ENCODE assay signal across 1 cellular context in genomic region chr5:172909931-172910502, GRCh38.
TF ChIP-seq lines count a peak whose summit lies in the region.

No MANE protein-coding gene starts in this region.

TF ChIP-seq in WTC11, 78 proteins besides CTCF, POLR2A, EP300 and RAD21 (continued from another document):
- TF ChIP-seq, protein P1, sequence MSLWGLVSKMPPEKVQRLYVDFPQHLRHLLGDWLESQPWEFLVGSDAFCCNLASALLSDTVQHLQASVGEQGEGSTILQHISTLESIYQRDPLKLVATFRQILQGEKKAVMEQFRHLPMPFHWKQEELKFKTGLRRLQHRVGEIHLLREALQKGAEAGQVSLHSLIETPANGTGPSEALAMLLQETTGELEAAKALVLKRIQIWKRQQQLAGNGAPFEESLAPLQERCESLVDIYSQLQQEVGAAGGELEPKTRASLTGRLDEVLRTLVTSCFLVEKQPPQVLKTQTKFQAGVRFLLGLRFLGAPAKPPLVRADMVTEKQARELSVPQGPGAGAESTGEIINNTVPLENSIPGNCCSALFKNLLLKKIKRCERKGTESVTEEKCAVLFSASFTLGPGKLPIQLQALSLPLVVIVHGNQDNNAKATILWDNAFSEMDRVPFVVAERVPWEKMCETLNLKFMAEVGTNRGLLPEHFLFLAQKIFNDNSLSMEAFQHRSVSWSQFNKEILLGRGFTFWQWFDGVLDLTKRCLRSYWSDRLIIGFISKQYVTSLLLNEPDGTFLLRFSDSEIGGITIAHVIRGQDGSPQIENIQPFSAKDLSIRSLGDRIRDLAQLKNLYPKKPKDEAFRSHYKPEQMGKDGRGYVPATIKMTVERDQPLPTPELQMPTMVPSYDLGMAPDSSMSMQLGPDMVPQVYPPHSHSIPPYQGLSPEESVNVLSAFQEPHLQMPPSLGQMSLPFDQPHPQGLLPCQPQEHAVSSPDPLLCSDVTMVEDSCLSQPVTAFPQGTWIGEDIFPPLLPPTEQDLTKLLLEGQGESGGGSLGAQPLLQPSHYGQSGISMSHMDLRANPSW (CRISPR knock-in tag; conservative IDR thresholded peaks at IDR 0.05; ENCODE audit: low read depth) = no peak
- TF ChIP-seq, protein P2, sequence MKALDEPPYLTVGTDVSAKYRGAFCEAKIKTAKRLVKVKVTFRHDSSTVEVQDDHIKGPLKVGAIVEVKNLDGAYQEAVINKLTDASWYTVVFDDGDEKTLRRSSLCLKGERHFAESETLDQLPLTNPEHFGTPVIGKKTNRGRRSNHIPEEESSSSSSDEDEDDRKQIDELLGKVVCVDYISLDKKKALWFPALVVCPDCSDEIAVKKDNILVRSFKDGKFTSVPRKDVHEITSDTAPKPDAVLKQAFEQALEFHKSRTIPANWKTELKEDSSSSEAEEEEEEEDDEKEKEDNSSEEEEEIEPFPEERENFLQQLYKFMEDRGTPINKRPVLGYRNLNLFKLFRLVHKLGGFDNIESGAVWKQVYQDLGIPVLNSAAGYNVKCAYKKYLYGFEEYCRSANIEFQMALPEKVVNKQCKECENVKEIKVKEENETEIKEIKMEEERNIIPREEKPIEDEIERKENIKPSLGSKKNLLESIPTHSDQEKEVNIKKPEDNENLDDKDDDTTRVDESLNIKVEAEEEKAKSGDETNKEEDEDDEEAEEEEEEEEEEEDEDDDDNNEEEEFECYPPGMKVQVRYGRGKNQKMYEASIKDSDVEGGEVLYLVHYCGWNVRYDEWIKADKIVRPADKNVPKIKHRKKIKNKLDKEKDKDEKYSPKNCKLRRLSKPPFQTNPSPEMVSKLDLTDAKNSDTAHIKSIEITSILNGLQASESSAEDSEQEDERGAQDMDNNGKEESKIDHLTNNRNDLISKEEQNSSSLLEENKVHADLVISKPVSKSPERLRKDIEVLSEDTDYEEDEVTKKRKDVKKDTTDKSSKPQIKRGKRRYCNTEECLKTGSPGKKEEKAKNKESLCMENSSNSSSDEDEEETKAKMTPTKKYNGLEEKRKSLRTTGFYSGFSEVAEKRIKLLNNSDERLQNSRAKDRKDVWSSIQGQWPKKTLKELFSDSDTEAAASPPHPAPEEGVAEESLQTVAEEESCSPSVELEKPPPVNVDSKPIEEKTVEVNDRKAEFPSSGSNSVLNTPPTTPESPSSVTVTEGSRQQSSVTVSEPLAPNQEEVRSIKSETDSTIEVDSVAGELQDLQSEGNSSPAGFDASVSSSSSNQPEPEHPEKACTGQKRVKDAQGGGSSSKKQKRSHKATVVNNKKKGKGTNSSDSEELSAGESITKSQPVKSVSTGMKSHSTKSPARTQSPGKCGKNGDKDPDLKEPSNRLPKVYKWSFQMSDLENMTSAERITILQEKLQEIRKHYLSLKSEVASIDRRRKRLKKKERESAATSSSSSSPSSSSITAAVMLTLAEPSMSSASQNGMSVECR (CRISPR knock-in tag; IDR thresholded peaks at IDR 0.05; ENCODE audit: borderline replicate concordance) = no peak
- TF ChIP-seq PREB (CRISPR knock-in tag; IDR thresholded peaks at IDR 0.05; ENCODE audit: borderline replicate concordance) = no peak
